ENCODE assay signal across 21 cellular contexts in the genomic region with DNA sequence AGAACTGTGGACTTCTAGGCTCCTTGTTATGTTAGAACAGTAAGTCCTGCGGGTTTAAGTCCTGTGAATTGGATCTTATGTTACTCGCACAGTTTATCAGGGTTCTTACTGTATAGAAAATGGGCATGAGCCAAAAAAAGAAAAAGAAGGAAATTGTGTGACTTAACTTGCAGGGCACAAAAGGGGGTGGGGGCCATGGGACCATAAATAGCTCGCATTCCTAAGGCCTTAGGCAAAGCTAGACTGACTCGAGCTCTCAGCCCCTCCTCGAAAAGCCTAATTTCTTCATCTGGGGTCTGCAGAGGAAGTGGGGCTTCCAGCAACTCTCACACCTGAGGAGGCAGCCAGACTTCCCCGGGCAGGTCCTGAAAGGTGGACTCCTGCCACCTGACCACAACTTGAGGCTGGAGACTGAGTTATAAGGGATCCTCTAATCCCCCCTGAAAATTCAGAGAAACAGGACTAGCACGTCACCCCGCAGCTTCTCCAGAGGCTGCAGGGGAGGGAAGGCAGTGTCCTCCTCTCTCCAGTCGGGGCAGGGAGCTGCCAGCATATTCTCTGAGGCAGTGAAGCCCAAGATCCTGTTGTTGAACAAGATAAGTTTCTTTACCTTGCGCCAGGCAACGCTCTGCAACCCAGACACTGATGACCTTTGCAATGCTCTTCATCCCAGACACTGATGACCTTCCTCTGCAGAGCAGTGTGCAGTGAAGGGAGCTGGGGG.
DNase-seq lines count a peak whose midpoint lies in the region; ATAC-seq, FAIRE-seq and TF ChIP-seq lines count a peak whose summit lies in the region.
"Had no signal": no experiment of that assay in that cellular context is flagged by ENCODE, and none has a peak within 500 bp of the region (broad histone marks: within the 10 kb centered on the region; RNA-seq: fewer than 3 reads in every experiment).

No MANE protein-coding gene starts in this region.

- no peak overlapping the region for H4K8ac ChIP-seq in H1 (ENCODE audit: extremely low read depth, insufficient read depth, low read length)

- no peak overlapping the region; the same call in 1 of the 2 replicates for H2BK15ac ChIP-seq in H1 (ENCODE audit: low read length)

- no peaks in the 10 kb centered on the region for H4K20me1 ChIP-seq in H1 (replicated peaks in 1 of 2; ENCODE audit: control insufficient read depth in 1 of 2, insufficient read depth in 2 of 2, low read length in 2 of 2)

- CTCF ChIA-PET in H1 (lab: Charles Lee; ENCODE audit: partially characterized antibody), result interaction anchor here (0.5 to 2.2 kb wide), 6 partner anchors 9 to 565 kb away, joined by 3 to 8 read pairs (median 4); no protein-coding TSS in a partner anchor

- no peak overlapping the region for H2BK12ac ChIP-seq in H1 (ENCODE audit: low read depth, low read length)

- no peak for FAIRE-seq in H1 (lab: Jason Lieb, UNC)
- peak; percentile 70 for FAIRE-seq in urothelium cell line (lab: Jason Lieb, UNC)
- FAIRE-seq: K562, kidney had no signal

- no peak overlapping the region for H3K23ac ChIP-seq in H1 (ENCODE audit: insufficient read length)

- intact Hi-C loops in left cardiac atrium (cut with DNase I), result no loop called here
- intact Hi-C loops in mucosa of descending colon (cut with DNase I, micrococcal nuclease), result no loop called here

- H3K23me2 ChIP-seq in H1 (ENCODE audit: low read depth, low read length), result no peaks in the 10 kb centered on the region

- H3K4me3 ChIP-seq in cardiac muscle cell (no peak overlapping the region), H1 (ENCODE audit: extremely low read depth in 1 of 4, insufficient read depth in 2 of 4, low read depth in 3 of 4, low read length in 4 of 4) (no peak overlapping the region), mucosa of descending colon (no peak overlapping the region)
- H3K4me3 ChIP-seq: colonic mucosa, K562, stomach had no signal

- TF ChIP-seq CTCF in cardiac muscle cell (IDR thresholded peaks at IDR 0.05; ENCODE audit: low read depth, low read length), result no peak
- TF ChIP-seq CTCF in H1 (IDR thresholded peaks at IDR 0.05; ENCODE audit: control extremely low read depth in 1 of 3, insufficient read depth in 1 of 3, low read depth in 1 of 3, low read length in 3 of 3), result no peak
- no peak for TF ChIP-seq CTCF in mucosa of descending colon (IDR thresholded peaks at IDR 0.05)

- no peak overlapping the region; a peak in 1 of 4 replicates for H3K4me2 ChIP-seq in H1 (ENCODE audit: insufficient read depth in 1 of 2, low read depth in 2 of 2, low read length in 2 of 2)

- no peaks in the 10 kb centered on the region for H3K79me1 ChIP-seq in H1 (ENCODE audit: low read depth, low read length)

- H2BK120ac ChIP-seq in H1 (replicated peaks; ENCODE audit: low read depth, low read length), result no peak overlapping the region

- no peak for TF ChIP-seq EP300 in H1 (IDR thresholded peaks at IDR 0.05; ENCODE audit: borderline replicate concordance in 1 of 2, low read depth in 2 of 2, low read length in 2 of 2)

- TF ChIP-seq POLR2A in H1 (IDR thresholded peaks at IDR 0.05; ENCODE audit: control extremely low read depth in 1 of 2, low read depth in 2 of 2, low read length in 2 of 2), result no peak

- H3K79me2 ChIP-seq in H1 (ENCODE audit: control insufficient read depth in 1 of 2, insufficient read depth in 2 of 2, low read length in 2 of 2), result no peaks in the 10 kb centered on the region

- no peak overlapping the region for H3K4ac ChIP-seq in H1 (replicated peaks; ENCODE audit: insufficient read length, low read depth, low read length)

- no peak overlapping the region for H3K14ac ChIP-seq in H1 (ENCODE audit: insufficient read length)

- POLR2A ChIA-PET in H1 (lab: Charles Lee; ENCODE audit: partially characterized antibody), result interaction anchor here (0.6 to 1.3 kb wide), 3 partner anchors 14 to 73 kb away, joined by 3 read pairs; no protein-coding TSS in a partner anchor

- peak overlapping the region; percentile 68 for H3K18ac ChIP-seq in H1 (ENCODE audit: extremely low read depth, low read length)

- 0 out of 2 replicates have a peak overlapping the region, but pooled peaks have one; percentile 6 for H2BK20ac ChIP-seq in H1 (ENCODE audit: low read length)

- H3K27ac ChIP-seq in cardiac muscle cell (peak overlapping the region; percentile 18), H1 (ENCODE audit: low read depth, low read length) (no peak overlapping the region)
- H3K27ac ChIP-seq: brain microvascular endothelial cell, colonic mucosa, stomach had no signal

- ATAC-seq in left cardiac atrium, result no peak
- ATAC-seq in mucosa of descending colon, result peak; percentile 41
- ATAC-seq in GM21528 (IDR thresholded peaks at IDR 0.05; ENCODE audit: low FRiP score, unreplicated experiment), result no peak
- no peak for ATAC-seq in GM19455 (IDR thresholded peaks at IDR 0.05; ENCODE audit: unreplicated experiment)
- ATAC-seq: K562, Right ventricle myocardium inferior had no signal

- 77% methylated on average over 11 of the region's 11 CpGs; no CpG with 5 or more reads in 1 of the 2 experiments for WGBS in H1 (ENCODE audit: extremely low coverage in 1 of 2, insufficient coverage in 1 of 2, insufficient read length in 1 of 2, insufficient replicate concordance in 2 of 2, low coverage in 1 of 2, low lambda C conversion rate in 2 of 2, missing lambda C conversion rate in 1 of 2), 2 experiments

- no peak overlapping the region for H4K5ac ChIP-seq in H1 (ENCODE audit: insufficient read length, low read depth, low read length)

- H2AFZ ChIP-seq in H1 (ENCODE audit: low read length), result peak overlapping the region; percentile 81

- H3K36me3 ChIP-seq in cardiac muscle cell, result no peaks in the 10 kb centered on the region
- no peaks in the 10 kb centered on the region for H3K36me3 ChIP-seq in H1 (ENCODE audit: control insufficient read depth in 2 of 4, insufficient read depth in 4 of 4, low read length in 3 of 4)
- no peaks in the 10 kb centered on the region for H3K36me3 ChIP-seq in mucosa of descending colon (ENCODE audit: low read depth)
- H3K36me3 ChIP-seq: brain microvascular endothelial cell, colonic mucosa, stomach had no signal

- H4K91ac ChIP-seq in H1 (replicated peaks; ENCODE audit: insufficient read length, low read length), result peak overlapping the region; percentile 5

- TF ChIP-seq RAD21 in H1 (IDR thresholded peaks at IDR 0.05 in 1 of 2, conservative IDR thresholded peaks at IDR 0.05 in 1 of 2; ENCODE audit: low read depth in 2 of 2, low read length in 2 of 2), result no peak

- H3K27me3 ChIP-seq in cardiac muscle cell, result no peaks in the 10 kb centered on the region
- no peaks in the 10 kb centered on the region for H3K27me3 ChIP-seq in H1 (replicated peaks in 1 of 4; ENCODE audit: control insufficient read depth in 3 of 4, extremely low read depth in 1 of 4, insufficient read depth in 3 of 4, low read length in 3 of 4)
- H3K27me3 ChIP-seq: brain microvascular endothelial cell, colonic mucosa had no signal

- H2AK5ac ChIP-seq in H1 (ENCODE audit: low read depth, low read length), result no peak overlapping the region

- H3K9ac ChIP-seq in H1 (replicated peaks in 1 of 4; ENCODE audit: extremely low read depth in 1 of 4, low read depth in 3 of 4, low read length in 3 of 4), result no peak overlapping the region

- H3K4me1 ChIP-seq in cardiac muscle cell (ENCODE audit: low read depth), result peaks cover 15% of the 10 kb centered on the region
- H3K4me1 ChIP-seq in H1 (replicated peaks in 1 of 4; ENCODE audit: control insufficient read depth in 3 of 4, insufficient read depth in 4 of 4, low read length in 3 of 4), result peaks cover 0 to 9% (median 4%) of the 10 kb centered on the region in 4 experiments; a peak in 6 of 7 replicates
- no peaks in the 10 kb centered on the region for H3K4me1 ChIP-seq in mucosa of descending colon (ENCODE audit: low read depth)
- H3K4me1 ChIP-seq: colonic mucosa, stomach had no signal

- H3K56ac ChIP-seq in H1 (replicated peaks; ENCODE audit: insufficient read length, low read depth, low read length), result no peak overlapping the region

- H3K9me3 ChIP-seq in cardiac muscle cell (ENCODE audit: low read depth), result no peaks in the 10 kb centered on the region
- H3K9me3 ChIP-seq in H1 (ENCODE audit: insufficient read depth in 2 of 2, low read depth in 1 of 2, low read length in 1 of 2), result no peaks in the 10 kb centered on the region
- H3K9me3 ChIP-seq in mucosa of descending colon, result no peaks in the 10 kb centered on the region
- H3K9me3 ChIP-seq: colonic mucosa, stomach had no signal

- DNase-seq in cardiac muscle cell (ENCODE audit: low read depth in 1 of 2, low spot score in 1 of 2) (peak; percentile 26 to 42), left cardiac atrium (no peak), H1 (ENCODE audit: low read depth in 1 of 2, low spot score in 2 of 2) (no peak), mucosa of descending colon (no peak), urothelium cell line (ENCODE audit: low spot score) (peak; percentile 84), Ammon's horn (ENCODE audit: low spot score) (no peak)
- DNase-seq: 8988T; activated CD4-positive, alpha-beta T cell treated with anti-CD3 and anti-CD28 coated beads, Interleukin-2, amount 50 U/mL, for 1 hour; activated CD8-positive, alpha-beta memory T cell treated with anti-CD3 and anti-CD28 coated beads, Interleukin-2, amount 50 U/mL, for 48 hours; activated effector memory CD4-positive, alpha-beta T cell treated with Interleukin-2 at 50 U/mL for 16 hours; brain microvascular endothelial cell; colonic mucosa; kidney; NCI-H2171 treated with DMSO at 0.1 percent for 48 hours; NCI-H526 treated with DMSO at 0.1 percent for 48 hours; stimulated activated CD4-positive, alpha-beta T cell treated with anti-CD3 and anti-CD28 coated beads, Interleukin-4, amount 100 ng/mL, for 4 hours; stomach had no signal

- peak overlapping the region; percentile 66; the same call in 1 of the 2 replicates for H2BK5ac ChIP-seq in H1 (ENCODE audit: low read depth, low read length)

TF ChIP-seq in H1, 55 proteins besides CTCF, POLR2A, EP300 and RAD21:
- TF ChIP-seq E2F6 (IDR thresholded peaks at IDR 0.05) (no peak), JUND (IDR thresholded peaks at IDR 0.05; ENCODE audit: low read length) (0 out of 2 replicates have a peak, but pooled peaks have one; percentile 17), TEAD4 (IDR thresholded peaks at IDR 0.05; ENCODE audit: low read depth, low read length) (peak; percentile 72; the same call in 1 of the 2 replicates)

Comparison
In these comparisons a context has a peak if more than half of its experiments do, and no peak if none do; other contexts are left out.
1. DNase-seq: peak in cardiac muscle cell (2 of 2) and urothelium cell line (single experiment); none in left cardiac atrium (single experiment), H1 (0 of 2), mucosa of descending colon (0 of 3) and Ammon's horn (single experiment).